Comparison of ENCODE assay signal across 21 cellular contexts in genomic region chr3:45366305-45366704, GRCh38. TPM values are rescaled to one million over a fixed set of nuclear protein-coding genes. Genes with fewer than 3 reads are reported as not detected.
DNase-seq lines count a peak whose midpoint lies in the region; ATAC-seq and TF ChIP-seq lines count a peak whose summit lies in the region.
"Had no signal": no experiment of that assay in that cellular context is flagged by ENCODE, and none has a peak within 500 bp of the region (broad histone marks: within the 10 kb centered on the region; RNA-seq: fewer than 3 reads in every experiment).

No MANE protein-coding gene starts in this region.

- no peak for TF ChIP-seq CTCF in smooth muscle cell (IDR thresholded peaks at IDR 0.05; ENCODE audit: borderline replicate concordance, insufficient read depth, poor library complexity, severe bottlenecking)

- no peak overlapping the region for H3K4me3 ChIP-seq in smooth muscle cell
- H3K4me3 ChIP-seq: GM23338, K562, PC-9 had no signal

- no peaks in the 10 kb centered on the region for H3K27me3 ChIP-seq in smooth muscle cell (ENCODE audit: low read depth)

- intact Hi-C loops in head of caudate nucleus (cut with DNase I): no loop called here

- no peaks in the 10 kb centered on the region for H3K9me3 ChIP-seq in smooth muscle cell (replicated peaks; ENCODE audit: low read depth)

- H2AFZ ChIP-seq in smooth muscle cell (ENCODE audit: low read depth): no peak overlapping the region
- H2AFZ ChIP-seq: GM23338, PC-9 had no signal

- no peaks in the 10 kb centered on the region for H4K20me1 ChIP-seq in smooth muscle cell (ENCODE audit: low read depth)

- H3F3A ChIP-seq in smooth muscle cell (ENCODE audit: low read depth): peaks cover 11% of the 10 kb centered on the region

- peak overlapping the region; percentile 85 for H3K27ac ChIP-seq in smooth muscle cell (ENCODE audit: low read depth)
- H3K27ac ChIP-seq: PC-9, RWPE1 had no signal

- H3K36me3 ChIP-seq in smooth muscle cell (ENCODE audit: low read depth): no peaks in the 10 kb centered on the region

- peak; percentile 8 for DNase-seq in NCI-H2227 treated with DMSO at 0.1 percent for 48 hours (lab: John Stamatoyannopoulos, UW)
- no peak for DNase-seq in NCI-H2227 (lab: John Stamatoyannopoulos, UW; ENCODE audit: unreplicated experiment)
- DNase-seq in NCI-H69 (lab: John Stamatoyannopoulos, UW): peak; percentile 54
- no peak for DNase-seq in smooth muscle cell (lab: John Stamatoyannopoulos, UW; ENCODE audit: unreplicated experiment)
- DNase-seq in activated CD4-positive, alpha-beta T cell treated with anti-CD3 and anti-CD28 coated beads for 48 hours: no peak
- no peak for DNase-seq in activated CD4-positive, CD25-positive, alpha-beta regulatory T cell (lab: John Stamatoyannopoulos, UW)
- no peak for DNase-seq in head of caudate nucleus
- DNase-seq: CD4-positive, alpha-beta T cell; DMS153; NCI-H1105 treated with DMSO at 0.1 percent for 48 hours; NCI-H1694 treated with DMSO at 0.1 percent for 48 hours; NCI-H526; PC-9; SIG-M5; T-cell had no signal

- H3K4me2 ChIP-seq in smooth muscle cell: peak overlapping the region; percentile 15
- H3K4me2 ChIP-seq: GM23338, PC-9 had no signal

- peaks cover 3% of the 10 kb centered on the region for H3K4me1 ChIP-seq in smooth muscle cell (ENCODE audit: low read depth)

- WGBS in smooth muscle cell (ENCODE audit: low lambda C conversion rate): 72% methylated on average over 1 of the region's 1 CpG

- H3K79me2 ChIP-seq in smooth muscle cell (ENCODE audit: low read depth): no peaks in the 10 kb centered on the region

- no peak overlapping the region for H3K9ac ChIP-seq in smooth muscle cell (ENCODE audit: low read depth)

- ATAC-seq in esophagus mucosa: peak; percentile 34
- ATAC-seq: GM23338, HCT116, K562, SK-N-SH treated with all-trans-retinoic acid at 6 μM for 48 hours, T-cell had no signal

RNA-seq across cellular contexts. Expression of gene LARS2, which starts 22.1 kb away (rescaled TPM):
- 14.7 TPM for total RNA-seq in esophagus mucosa
- 14.5 and 19.0 TPM in 2 replicates for total RNA-seq in smooth muscle cell
- polyA plus RNA-seq in smooth muscle cell: 11.1 and 12.8 TPM in 2 replicates

Comparison
In these comparisons a context has a peak if more than half of its experiments do, and no peak if none do; other contexts are left out.
1. DNase-seq: peak in NCI-H2227 treated with DMSO at 0.1 percent for 48 hours (single experiment) and NCI-H69 (single experiment); none in NCI-H2227 (single experiment), smooth muscle cell (single experiment), activated CD4-positive, alpha-beta T cell treated with anti-CD3 and anti-CD28 coated beads for 48 hours (single experiment), activated CD4-positive, CD25-positive, alpha-beta regulatory T cell (0 of 4) and head of caudate nucleus (0 of 42).